Comparison of ENCODE assay signal across 1 cellular context in the genomic region with DNA sequence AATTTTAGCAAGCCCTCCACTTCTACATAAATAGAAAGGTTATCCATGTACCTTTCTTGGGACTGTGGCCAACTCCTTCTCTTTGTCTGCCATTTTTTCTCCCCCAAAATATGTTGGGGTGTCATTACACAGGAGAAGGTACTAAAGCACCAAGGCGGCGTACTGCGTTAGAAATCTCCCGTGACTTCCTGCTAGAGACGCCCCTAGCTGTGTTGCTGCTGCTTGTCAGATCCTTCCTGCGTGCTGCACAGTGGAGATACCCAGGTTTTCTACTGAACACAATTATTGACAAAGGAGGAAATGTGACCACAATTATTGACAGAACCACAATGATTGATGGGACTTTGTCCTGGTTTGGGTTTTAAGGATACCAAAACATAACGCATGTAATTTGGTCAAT.
TF ChIP-seq lines count a peak whose summit lies in the region.

No MANE protein-coding gene starts in this region.

TF ChIP-seq in A549, 52 proteins besides CTCF, POLR2A, EP300 and RAD21 (continued from another document):
- no peak for TF ChIP-seq MAZ (IDR thresholded peaks at IDR 0.05; ENCODE audit: borderline replicate concordance, low read depth, low read length)
- no peak for TF ChIP-seq RNF2 (IDR thresholded peaks at IDR 0.05; ENCODE audit: borderline replicate concordance, low read depth)
- no peak for TF ChIP-seq BHLHE40 (IDR thresholded peaks at IDR 0.05; ENCODE audit: low read depth, low read length)
- TF ChIP-seq GATA3 (IDR thresholded peaks at IDR 0.05; ENCODE audit: borderline replicate concordance), result no peak
